7 cellular contexts compared by ENCODE assay signal in the genomic region with DNA sequence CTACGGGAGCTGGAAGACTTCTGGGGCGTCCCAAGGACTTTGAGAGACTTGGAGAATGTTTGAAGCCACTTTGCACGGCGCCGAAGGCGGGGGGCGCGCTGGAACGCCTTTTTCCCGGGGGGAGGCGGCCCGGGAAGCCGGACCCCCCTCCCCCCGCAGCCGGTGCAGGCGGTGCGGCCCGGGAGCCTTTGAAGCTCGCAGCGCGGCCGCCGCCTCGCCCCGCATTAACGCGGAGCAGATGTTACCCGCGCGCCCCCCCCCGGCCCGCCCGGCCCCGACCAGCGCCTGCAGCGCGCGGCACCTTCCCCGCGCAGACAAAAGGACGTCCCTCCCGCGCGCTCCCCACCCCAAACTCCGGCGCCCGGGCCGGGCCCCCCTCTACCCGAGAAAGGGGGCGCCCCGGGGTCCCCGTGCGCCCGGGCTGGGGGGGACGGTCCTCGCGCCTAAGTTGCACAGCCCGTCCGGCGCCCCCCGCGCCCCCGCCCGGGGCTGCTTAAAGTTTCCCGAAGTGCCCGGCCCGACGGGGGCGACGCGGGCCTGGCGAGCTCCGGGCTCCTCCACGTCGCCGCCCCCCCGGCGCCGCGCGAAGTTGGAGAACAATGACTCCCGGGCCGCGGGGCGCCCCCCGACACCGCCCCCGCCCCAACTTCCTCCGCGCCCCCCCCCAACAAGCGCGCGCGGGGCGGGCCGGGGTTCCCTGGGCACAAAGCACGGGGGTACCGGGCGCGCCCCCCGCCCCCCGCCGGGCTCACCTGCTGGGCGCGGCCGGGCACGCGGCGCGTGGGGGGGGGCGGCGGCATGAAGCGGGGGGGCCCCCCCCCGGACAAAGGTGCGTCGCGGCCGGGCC. TPM values are rescaled to one million over a fixed set of nuclear protein-coding genes. Genes with fewer than 3 reads are reported as not detected.
A peak's percentile ranks its signal among the peaks of the same experiment; 100 is the strongest.
DNase-seq lines count a peak whose midpoint lies in the region; ATAC-seq and TF ChIP-seq lines count a peak whose summit lies in the region.

No MANE protein-coding gene starts in this region.

- H3K27ac ChIP-seq in heart left ventricle, result peak overlapping the region in 11 of 12 donors; percentile 59 to 88 (median 78)

- H3K4me3 ChIP-seq in heart left ventricle, result peak overlapping the region; percentile 70 to 99 (median 88)

- ATAC-seq in GM18909 (IDR thresholded peaks at IDR 0.05; ENCODE audit: poor library complexity, unreplicated experiment), result peak; percentile 1
- no peak for ATAC-seq in heart left ventricle
- no peak for ATAC-seq in HG03039 (IDR thresholded peaks at IDR 0.05; ENCODE audit: unreplicated experiment)

- 0 to 1% (median 1%) methylated on average over 18 to 118 of the region's 118 CpGs for WGBS in heart left ventricle, 4 donors

- no peaks in the 10 kb centered on the region for H3K27me3 ChIP-seq in heart left ventricle

- intact Hi-C loops in heart left ventricle (cut with DNase I), result loop anchor here in 8 of 10 donors (1.0 to 5.0 kb wide), 6 partner anchors 44 to 161 kb away; partner anchors contain the start of genes UQCR11 (in 7 of the 8), MEX3D (in 1 of the 8), PCSK4 (in 1 of the 8) and REEP6 (in 1 of the 8)

- TF ChIP-seq POLR2A in heart left ventricle (IDR thresholded peaks at IDR 0.05), result no peak

- peak in 2 of 12 donors; percentile 4 to 17 for TF ChIP-seq CTCF in heart left ventricle (IDR thresholded peaks at IDR 0.05)

- DNase-seq in NCI-H774 (lab: John Stamatoyannopoulos, UW) (peak; percentile 8), heart left ventricle (peak; percentile 43 to 69 (median 50)), retina (peak; percentile 67), dedifferentiated amniotic fluid mesenchymal stem cell (ENCODE audit: extremely low spot score) (no peak)
- DNase-seq in activated gamma-delta T cell treated with anti-CD3 and anti-CD28 coated beads, Interleukin-2, amount 50 U/mL, for 16 hours (ENCODE audit: low read depth), result peak; percentile 20

- H3K4me1 ChIP-seq in heart left ventricle, result peaks cover 0 to 22% (median 12%) of the 10 kb centered on the region in 12 donors

- H3K36me3 ChIP-seq in heart left ventricle, result peaks cover 0 to 18% (median 3%) of the 10 kb centered on the region in 9 donors

- no peaks in the 10 kb centered on the region for H3K9me3 ChIP-seq in heart left ventricle

RNA-seq across cellular contexts. Expression of gene TCF3, which starts 0.6 kb away (rescaled TPM):
- 10 to 100 TPM; 13.2 to 38.0 (median 22.3) TPM for total RNA-seq in heart left ventricle
- 10 to 100 TPM; 13.4 to 40.2 TPM for polyA plus RNA-seq in heart left ventricle

RNA-seq across cellular contexts. Expression of gene UQCR11, which starts 46.5 kb away (rescaled TPM):
- total RNA-seq in heart left ventricle, result 100 to 1,000 TPM; 170 to 982 (median 690) TPM
- 100 to 1,000 TPM; 271 to 329 TPM for polyA plus RNA-seq in heart left ventricle

RNA-seq across cellular contexts. Expression of gene MBD3, which starts 59.1 kb away (rescaled TPM):
- total RNA-seq in heart left ventricle, result 100 to 1,000 TPM in 2 of 9 donors, 10 to 100 TPM in 7; 38.6 to 107 (median 62.5) TPM
- polyA plus RNA-seq in heart left ventricle, result 100 to 1,000 TPM; 110 to 146 TPM
